1 cellular context compared by ENCODE assay signal in genomic region chr1:205749094-205749825, GRCh38.
A peak's percentile ranks its signal among the peaks of the same experiment; 100 is the strongest.
TF ChIP-seq lines count a peak whose summit lies in the region.

No MANE protein-coding gene starts in this region.

TF ChIP-seq in GM12878, 131 proteins besides CTCF, POLR2A, EP300 and RAD21 (continued from another document and continues in another):
- TF ChIP-seq ZNF687 (IDR thresholded peaks at IDR 0.05) (no peak; the same call in 1 of the 2 replicates), ZNF622 (IDR thresholded peaks at IDR 0.05) (no peak), EGR1 (IDR thresholded peaks at IDR 0.05; ENCODE audit: borderline replicate concordance in 1 of 2, low read depth in 2 of 2, low read length in 2 of 2) (peak; percentile 45 to 98), FOS (IDR thresholded peaks at IDR 0.05; ENCODE audit: borderline replicate concordance, extremely low read depth, insufficient read length) (no peak), NBN (IDR thresholded peaks at IDR 0.05) (peak; percentile 85), TARDBP (IDR thresholded peaks at IDR 0.05; ENCODE audit: borderline replicate concordance) (0 out of 2 replicates have a peak, but pooled peaks have one; percentile 20), PML (IDR thresholded peaks at IDR 0.05; ENCODE audit: low read length) (no peak; the same call in 1 of the 2 replicates), SUZ12 (IDR thresholded peaks at IDR 0.05; ENCODE audit: unreplicated experiment) (no peak), IRF4 (IDR thresholded peaks at IDR 0.05; ENCODE audit: low read depth, low read length) (no peak), NKRF (conservative IDR thresholded peaks at IDR 0.05) (peak; percentile 45; the same call in 1 of the 2 replicates), BMI1 (IDR thresholded peaks at IDR 0.05; ENCODE audit: borderline replicate concordance) (no peak), SREBF2 (IDR thresholded peaks at IDR 0.05; ENCODE audit: low read length) (no peak), ATF3 (IDR thresholded peaks at IDR 0.05; ENCODE audit: borderline replicate concordance, extremely low read depth, low read depth, low read length) (no peak), CHD1 (IDR thresholded peaks at IDR 0.05; ENCODE audit: low read depth, low read length) (no peak), GATAD2B (conservative IDR thresholded peaks at IDR 0.05; ENCODE audit: low read depth) (peak; percentile 96), RB1 (IDR thresholded peaks at IDR 0.05; ENCODE audit: borderline replicate concordance) (peak; percentile 77; the same call in 1 of the 2 replicates), CHD2 (IDR thresholded peaks at IDR 0.05; ENCODE audit: borderline replicate concordance, low read depth, low read length) (peak; percentile 89), FOXM1 (IDR thresholded peaks at IDR 0.05; ENCODE audit: low read depth, low read length) (0 out of 2 replicates have a peak, but pooled peaks have one; percentile 34), PAX8 (IDR thresholded peaks at IDR 0.05) (no peak), USF1 (IDR thresholded peaks at IDR 0.05; ENCODE audit: borderline replicate concordance, extremely low read length, insufficient read depth, low read depth, low read length) (peak; percentile 3), MAX (IDR thresholded peaks at IDR 0.05; ENCODE audit: low read depth, low read length) (no peak), IKZF1 (conservative IDR thresholded peaks at IDR 0.05) (peak; percentile 92), ZNF274 (IDR thresholded peaks at IDR 0.05; ENCODE audit: insufficient read depth, insufficient read length) (no peak), HSF1 (IDR thresholded peaks at IDR 0.05; ENCODE audit: low read depth, low read length) (0 out of 2 replicates have a peak, but pooled peaks have one; percentile 11), CBFB (IDR thresholded peaks at IDR 0.05; ENCODE audit: low read depth) (no peak), MEF2B (IDR thresholded peaks at IDR 0.05; ENCODE audit: partially characterized antibody, poor library complexity, severe bottlenecking) (peak; percentile 61), PBX3 (IDR thresholded peaks at IDR 0.05; ENCODE audit: insufficient replicate concordance, low read depth, low read length) (no peak), CBX5 (IDR thresholded peaks at IDR 0.05; ENCODE audit: low read depth) (peak; percentile 48; the same call in 1 of the 2 replicates), JUNB (IDR thresholded peaks at IDR 0.05) (no peak), CEBPB (IDR thresholded peaks at IDR 0.05; ENCODE audit: borderline replicate concordance in 1 of 2, low read depth in 2 of 2, low read length in 2 of 2) (no peak), KLF5 (IDR thresholded peaks at IDR 0.05; ENCODE audit: partially characterized antibody) (no peak), YBX1 (IDR thresholded peaks at IDR 0.05) (no peak), YY1 (IDR thresholded peaks at IDR 0.05; ENCODE audit: low read depth, low read length) (peak; percentile 48), ETV6 (conservative IDR thresholded peaks at IDR 0.05 in 1 of 2, IDR thresholded peaks at IDR 0.05 in 1 of 2; ENCODE audit: borderline replicate concordance in 1 of 2, low read depth in 1 of 2) (peak in 1 of 2 experiments; percentile 30; a peak in 1 of 4 replicates), ZNF217 (IDR thresholded peaks at IDR 0.05) (no peak), HDGF (IDR thresholded peaks at IDR 0.05) (peak; percentile 94), BHLHE40 (IDR thresholded peaks at IDR 0.05; ENCODE audit: borderline replicate concordance in 1 of 2, low read depth in 2 of 2, low read length in 1 of 2) (peak; percentile 20 to 93; a peak in 3 of 4 replicates), HDAC6 (IDR thresholded peaks at IDR 0.05; ENCODE audit: unreplicated experiment) (peak; percentile 60), CUX1 (IDR thresholded peaks at IDR 0.05; ENCODE audit: insufficient replicate concordance, low read depth, low read length) (no peak), NFXL1 (IDR thresholded peaks at IDR 0.05; ENCODE audit: borderline replicate concordance) (no peak), POLR2AphosphoS5 (IDR thresholded peaks at IDR 0.05; ENCODE audit: low read length) (peak; percentile 84), NFIC (IDR thresholded peaks at IDR 0.05; ENCODE audit: low read depth, low read length) (no peak), ZNF207 (IDR thresholded peaks at IDR 0.05; ENCODE audit: borderline replicate concordance) (peak; percentile 85), STAT3 (IDR thresholded peaks at IDR 0.05; ENCODE audit: low read depth, low read length) (no peak), RELB (IDR thresholded peaks at IDR 0.05; ENCODE audit: low read depth) (peak; percentile 81; the same call in 1 of the 2 replicates)
